ENCODE assay signal across 9 cellular contexts in the genomic region with DNA sequence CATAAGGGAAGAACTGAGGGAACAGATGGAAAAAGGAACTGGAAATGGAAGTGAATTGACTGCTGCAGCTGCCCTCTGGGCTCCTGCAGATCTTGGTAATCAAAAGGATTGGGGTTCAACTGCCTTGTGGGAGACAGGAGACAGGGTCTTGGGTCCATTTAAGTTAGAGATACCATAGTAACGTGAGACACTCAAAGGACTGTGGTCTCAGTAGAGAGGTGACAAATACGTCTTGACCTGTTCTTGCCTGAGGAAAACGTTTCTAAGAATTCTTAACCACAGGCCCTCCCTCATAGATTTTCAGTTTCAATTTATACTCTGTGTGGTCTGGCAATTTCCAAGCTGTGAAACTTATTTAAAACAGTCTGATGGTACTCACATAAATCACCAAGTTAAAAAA.
DNase-seq lines count a peak whose midpoint lies in the region; ATAC-seq, FAIRE-seq and TF ChIP-seq lines count a peak whose summit lies in the region.
"Had no signal": no experiment of that assay in that cellular context is flagged by ENCODE, and none has a peak within 500 bp of the region (broad histone marks: within the 10 kb centered on the region; RNA-seq: fewer than 3 reads in every experiment).

No MANE protein-coding gene starts in this region.

- CTCF ChIA-PET in K562 (lab: Yijun Ruan, JAX; ENCODE audit: low intra/inter-chr PET ratio), result no interaction called here

- intact Hi-C loops in K562 (cut with micrococcal nuclease), result no loop called here

- H3K4me3 ChIP-seq in GM12864 (ENCODE audit: low read depth, low read length) (no peak overlapping the region), K562 (no peak overlapping the region)
- H3K4me3 ChIP-seq: pancreas had no signal

- no TSS peak for BruUV-seq in K562 (replicated peaks; lab: Mats Ljungman, UMichigan)

- no peak overlapping the region for H3K4me2 ChIP-seq in K562 (ENCODE audit: insufficient read depth, low read length)

- TF ChIP-seq EP300 in K562 (IDR thresholded peaks at IDR 0.05; ENCODE audit: low read length), result no peak

- TF ChIP-seq POLR2A in K562 (conservative IDR thresholded peaks at IDR 0.05), result no peak

- no peaks in the 10 kb centered on the region for H3K27me3 ChIP-seq in K562 (ENCODE audit: control insufficient read depth in 2 of 2, insufficient read depth in 2 of 2, low read length in 2 of 2)
- H3K27me3 ChIP-seq: pancreas had no signal

- ATAC-seq in GM21390 (IDR thresholded peaks at IDR 0.05; ENCODE audit: unreplicated experiment) (peak; percentile 97), HG03571 (IDR thresholded peaks at IDR 0.05; ENCODE audit: unreplicated experiment) (peak; percentile 97), K562 (peak; percentile 69)

- no peak overlapping the region for H3K27ac ChIP-seq in K562 (ENCODE audit: extremely low read depth, low read depth, low read length)
- H3K27ac ChIP-seq: pancreas had no signal

- no peak overlapping the region for H2AFZ ChIP-seq in K562 (ENCODE audit: low read depth, low read length)

- no peaks in the 10 kb centered on the region for H4K20me1 ChIP-seq in K562 (replicated peaks; ENCODE audit: control insufficient read depth, insufficient read depth, low read length)

- 0% methylated on average over 3 of the region's 3 CpGs for WGBS in K562 (ENCODE audit: insufficient coverage, low coverage, missing lambda C conversion rate)

- no peaks in the 10 kb centered on the region for H3K79me2 ChIP-seq in K562 (ENCODE audit: control insufficient read depth, insufficient read depth, low read length)

- no peak overlapping the region for H3K9ac ChIP-seq in K562 (ENCODE audit: insufficient read depth in 1 of 2, low read depth in 2 of 2, low read length in 2 of 2)

- no peaks in the 10 kb centered on the region for H3K9me3 ChIP-seq in K562 (replicated peaks; ENCODE audit: control insufficient read depth, insufficient read depth, low read depth, low read length)
- H3K9me3 ChIP-seq: pancreas had no signal

- no peak for TF ChIP-seq RAD21 in K562 (CRISPR knock-in tag; conservative IDR thresholded peaks at IDR 0.05 in 1 of 2, IDR thresholded peaks at IDR 0.05 in 1 of 2)

- TF ChIP-seq CTCF in GM12864 (IDR thresholded peaks at IDR 0.05; ENCODE audit: low read depth, low read length, missing control alignments), result no peak
- TF ChIP-seq CTCF in K562 (IDR thresholded peaks at IDR 0.05 in 2 of 3, conservative IDR thresholded peaks at IDR 0.05 in 1 of 3; ENCODE audit: insufficient read depth in 2 of 3, low read depth in 1 of 3, low read length in 3 of 3), result no peak

- no peaks in the 10 kb centered on the region for H3K9me1 ChIP-seq in K562 (ENCODE audit: control insufficient read depth, insufficient read depth, low read length)

- H3K4me1 ChIP-seq in K562 (replicated peaks in 1 of 2; ENCODE audit: control insufficient read depth in 2 of 2, insufficient read depth in 2 of 2, low read length in 2 of 2), result peaks cover 0 to 11% of the 10 kb centered on the region in 2 experiments; a peak in 3 of 5 replicates
- H3K4me1 ChIP-seq: pancreas had no signal

- POLR2A ChIA-PET in K562 (lab: Yijun Ruan, JAX), result no interaction called here

- H3K36me3 ChIP-seq in K562 (ENCODE audit: control insufficient read depth, insufficient read depth, low read length), result no peaks in the 10 kb centered on the region; the same call in 2 of the 3 replicates
- H3K36me3 ChIP-seq: pancreas had no signal

- DNase-seq in GM12864 (ENCODE audit: low read depth) (peak; percentile 71), K562 (ENCODE audit: extremely low read depth in 1 of 4, low spot score in 3 of 4) (peak in 2 of 4 experiments; percentile 21 to 43), NCI-H2029 treated with DMSO at 0.1 percent for 48 hours (lab: John Stamatoyannopoulos, UW) (no peak), HTR-8/SVneo (ENCODE audit: insufficient read length, low spot score) (no peak), DMS53 (lab: John Stamatoyannopoulos, UW) (no peak), activated gamma-delta T cell treated with Interleukin-2 at 50 U/mL for 16 hours (no peak)
- DNase-seq: pancreas had no signal

- no peak for FAIRE-seq in K562 (lab: Jason Lieb, UNC)
- FAIRE-seq in HTR-8/SVneo (lab: Jason Lieb, UNC), result no peak
- FAIRE-seq: pancreas had no signal

- in situ Hi-C loops in K562 (cut with MboI), result no loop called here

TF ChIP-seq in K562, 482 proteins besides CTCF, POLR2A, EP300 and RAD21:
- TF ChIP-seq STAT5A (IDR thresholded peaks at IDR 0.05; ENCODE audit: borderline replicate concordance, low read length), result peak; percentile 60; the same call in 1 of the 2 replicates
- no peak for TF ChIP-seq ZNF408 (CRISPR knock-in tag; IDR thresholded peaks at IDR 0.05; ENCODE audit: low read depth)
